In genomic region chr12:92144631-92145480, GRCh38 we compare ENCODE assay signal across 8 cellular contexts. TPM values are rescaled to one million over a fixed set of nuclear protein-coding genes. Genes with fewer than 3 reads are reported as not detected.
DNase-seq lines count a peak whose midpoint lies in the region; ATAC-seq and TF ChIP-seq lines count a peak whose summit lies in the region.

No MANE protein-coding gene starts in this region.

- peak overlapping the region; percentile 81 for H3K4me3 Mint-ChIP-seq in Caco-2 (ENCODE audit: unreplicated experiment)
- peak overlapping the region; percentile 92 for H3K4me3 Mint-ChIP-seq in endodermal cell

- ATAC-seq in mucosa of descending colon (peak; percentile 30), HG03571 (IDR thresholded peaks at IDR 0.05; ENCODE audit: unreplicated experiment) (no peak)

- peak overlapping the region; percentile 97 for H3K27ac ChIP-seq in endodermal cell (ENCODE audit: low read depth, low read length)

- H3K9me3 Mint-ChIP-seq in Caco-2 (ENCODE audit: unreplicated experiment): no peaks in the 10 kb centered on the region
- H3K9me3 Mint-ChIP-seq in endodermal cell: no peaks in the 10 kb centered on the region

- DNase-seq in Caco-2 (peak; percentile 63 to 66), HAP-1 (ENCODE audit: low spot score in 2 of 2) (peak; percentile 78 to 86), NCI-H526 treated with DMSO at 0.1 percent for 48 hours (lab: John Stamatoyannopoulos, UW) (peak; percentile 75), endodermal cell (peak; percentile 84), mucosa of descending colon (peak; percentile 77 to 78 (median 77))
- DNase-seq in activated CD8-positive, alpha-beta memory T cell treated with anti-CD3 and anti-CD28 coated beads for 24 hours: peak; percentile 84
- DNase-seq in stimulated activated CD8-positive, alpha-beta memory T cell treated with anti-CD3 and anti-CD28 coated beads, Interleukin-2, amount 100 ng/mL, for 1 hour (ENCODE audit: low read depth in 2 of 2): peak; percentile 21 to 26

- peaks cover 43% of the 10 kb centered on the region for H3K36me3 Mint-ChIP-seq in Caco-2 (ENCODE audit: insufficient read depth, unreplicated experiment)
- peaks cover 19% of the 10 kb centered on the region for H3K36me3 Mint-ChIP-seq in endodermal cell (ENCODE audit: low read depth)

- POLR2A ChIA-PET in Caco-2 (lab: Charles Lee): interaction anchor here (0.5 to 2.2 kb wide), 9 partner anchors 8 to 398 kb away, joined by 3 to 34 read pairs (median 5); no protein-coding TSS in a partner anchor

- CTCF ChIA-PET in Caco-2 (lab: Charles Lee): interaction anchor here (0.6 to 1.7 kb wide), 6 partner anchors 8 to 1275 kb away, joined by 3 to 5 read pairs (median 4); no protein-coding TSS in a partner anchor

- H3K27me3 ChIP-seq in Caco-2 (replicated peaks; ENCODE audit: control insufficient read depth, insufficient read depth, low read length): no peaks in the 10 kb centered on the region
- no peaks in the 10 kb centered on the region for H3K27me3 ChIP-seq in HAP-1 (ENCODE audit: low read depth)
- H3K27me3 ChIP-seq in endodermal cell (ENCODE audit: control insufficient read depth, insufficient read depth, low read length, poor library complexity, severe bottlenecking): no peaks in the 10 kb centered on the region

- WGBS in endodermal cell (ENCODE audit: insufficient coverage in 1 of 2, insufficient read length in 1 of 2), 2 experiments: 0% methylated on average over 19 to 69 of the region's 69 CpGs

- no peaks in the 10 kb centered on the region for H3K9me3 ChIP-seq in Caco-2
- no peaks in the 10 kb centered on the region for H3K9me3 ChIP-seq in HAP-1
- no peaks in the 10 kb centered on the region for H3K9me3 ChIP-seq in endodermal cell (ENCODE audit: control insufficient read depth, low read length)
- H3K9me3 ChIP-seq in mucosa of descending colon: no peaks in the 10 kb centered on the region

- H3K4me1 Mint-ChIP-seq in Caco-2 (ENCODE audit: low read depth, unreplicated experiment) (peaks cover 32% of the 10 kb centered on the region), endodermal cell (peaks cover 47% of the 10 kb centered on the region)

- peak overlapping the region; percentile 88 for H3K9ac ChIP-seq in endodermal cell (ENCODE audit: extremely low read depth, low read length, poor library complexity, severe bottlenecking)

- H3K36me3 ChIP-seq in Caco-2 (ENCODE audit: control insufficient read depth, insufficient read depth, low read length) (peaks cover 2% of the 10 kb centered on the region; the same call in 1 of the 2 replicates), HAP-1 (replicated peaks) (peaks cover 22% of the 10 kb centered on the region), endodermal cell (ENCODE audit: control insufficient read depth, insufficient read depth, low read length) (peaks cover 33% of the 10 kb centered on the region), mucosa of descending colon (ENCODE audit: low read depth) (peaks cover 5% of the 10 kb centered on the region)

- in situ Hi-C loops in HAP-1 (cut with MboI; ENCODE audit: low sequenced_read_pairs): no loop called here

- H3K4me3 ChIP-seq in Caco-2 (ENCODE audit: low read depth, low read length) (peak overlapping the region; percentile 64), HAP-1 (peak overlapping the region; percentile 66), endodermal cell (ENCODE audit: low read length) (peak overlapping the region; percentile 82), mucosa of descending colon (peak overlapping the region; percentile 95)

- BruUV-seq in Caco-2 (replicated peaks; lab: Mats Ljungman, UMichigan): no TSS peak

- no peaks in the 10 kb centered on the region for H3K27me3 Mint-ChIP-seq in Caco-2 (ENCODE audit: insufficient read depth, unreplicated experiment)
- no peaks in the 10 kb centered on the region for H3K27me3 Mint-ChIP-seq in endodermal cell (ENCODE audit: insufficient read depth)

- intact Hi-C loops in Caco-2 (cut with micrococcal nuclease; ENCODE audit: unreplicated experiment): loop anchor here (1.0 to 5.0 kb wide), 9 partner anchors 65 to 763 kb away; no protein-coding TSS in a partner anchor
- intact Hi-C loops in mucosa of descending colon (cut with DNase I, micrococcal nuclease): loop anchor here (5.0 to 10.0 kb wide), 4 partner anchors 118 to 430 kb away; no protein-coding TSS in a partner anchor

- H3K4me1 ChIP-seq in Caco-2 (peaks cover 33% of the 10 kb centered on the region), HAP-1 (peaks cover 49% of the 10 kb centered on the region), endodermal cell (ENCODE audit: control insufficient read depth, insufficient read depth, low read length) (peaks cover 4% of the 10 kb centered on the region), mucosa of descending colon (ENCODE audit: low read depth) (peaks cover 2% of the 10 kb centered on the region)

- H3K27ac Mint-ChIP-seq in Caco-2 (ENCODE audit: unreplicated experiment): peak overlapping the region; percentile 96
- H3K27ac Mint-ChIP-seq in endodermal cell: peak overlapping the region; percentile 99

- TF ChIP-seq CTCF in Caco-2 (IDR thresholded peaks at IDR 0.05; ENCODE audit: insufficient read depth in 1 of 2, low read depth in 1 of 2, low read length in 1 of 2, severe bottlenecking in 1 of 2, unreplicated experiment in 1 of 2) (no peak), endodermal cell (conservative IDR thresholded peaks at IDR 0.05) (peak; percentile 40), mucosa of descending colon (IDR thresholded peaks at IDR 0.05) (no peak)

RNA-seq across cellular contexts. Expression of gene BTG1, which starts 0.8 kb away (rescaled TPM):
- total RNA-seq in Caco-2 (2022) (23.1 and 27.1 TPM in 2 replicates), endodermal cell (10 to 100 TPM; 30.4 to 34.1 TPM), mucosa of descending colon (100 to 1,000 TPM; 124 to 176 (median 147) TPM)
- 81.7 TPM for polyA plus RNA-seq in endodermal cell (2013, experiment 1 of 2)
- 69.9 TPM for polyA plus RNA-seq in endodermal cell (2013, experiment 2 of 2)

Comparison
In these comparisons a context has a peak if more than half of its experiments do, and no peak if none do; other contexts are left out.
1. DNase-seq: peak in every context shown above with its lines; median percentile 84 in activated CD8-positive, alpha-beta memory T cell treated with anti-CD3 and anti-CD28 coated beads for 24 hours; 84 in endodermal cell; 82 in HAP-1; 77 in mucosa of descending colon; 75 in NCI-H526 treated with DMSO at 0.1 percent for 48 hours; 64 in Caco-2; 24 in stimulated activated CD8-positive, alpha-beta memory T cell treated with anti-CD3 and anti-CD28 coated beads, Interleukin-2, amount 100 ng/mL, for 1 hour.